ENCODE assay signal across 8 cellular contexts in the genomic region with DNA sequence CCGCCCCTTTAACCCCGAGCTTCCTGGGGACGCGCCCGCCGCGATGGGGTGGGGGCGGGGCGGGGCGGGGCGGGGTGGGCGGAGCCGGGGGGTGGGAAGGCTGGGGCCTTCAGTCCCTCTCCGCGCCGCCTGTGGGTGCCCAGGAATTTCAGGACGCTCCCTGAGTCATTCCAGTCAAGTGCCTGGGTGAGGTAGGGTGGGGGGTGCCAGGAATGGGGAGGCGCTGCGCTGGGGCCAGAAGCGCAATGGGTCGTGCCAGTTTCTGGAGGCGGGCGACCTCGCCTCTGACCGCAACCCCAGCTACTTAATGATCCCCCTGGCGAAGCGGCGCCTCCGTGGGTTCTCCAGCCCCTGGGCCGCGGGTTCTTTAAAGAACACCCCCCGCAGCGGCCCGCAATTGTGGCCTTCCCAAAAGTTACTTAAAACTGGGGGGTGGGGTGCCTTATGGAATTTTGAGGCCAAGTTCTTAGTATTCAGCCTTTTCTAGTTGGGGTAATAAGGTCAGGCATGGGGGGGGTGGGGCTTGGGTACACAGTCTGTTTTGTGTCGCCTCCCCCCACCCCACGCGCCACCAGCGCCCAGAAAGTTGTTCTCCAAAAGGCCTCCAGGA. TPM values are rescaled to one million over a fixed set of nuclear protein-coding genes. Genes with fewer than 3 reads are reported as not detected.
DNase-seq lines count a peak whose midpoint lies in the region; ATAC-seq and TF ChIP-seq lines count a peak whose summit lies in the region.

No MANE protein-coding gene starts in this region.

- peak; percentile 94 for DNase-seq in AG20443 (ENCODE audit: low spot score)
- DNase-seq in GM13977 (ENCODE audit: low spot score) = peak; percentile 71
- DNase-seq in NCI-H524 treated with DMSO at 0.1 percent for 48 hours (lab: John Stamatoyannopoulos, UW) = peak; percentile 58
- no peak for DNase-seq in activated T-helper 2 cell treated with anti-CD3 and anti-CD28 coated beads, Interferon-gamma antibody, Interleukin-2, Interleukin-4, amounts not matched to agents 10 μg/mL and 5 μg/mL and 100 μg/mL, durations not matched to agents 14 hours and 24 hours and 36 hours (ENCODE audit: low spot score)
- no peak for DNase-seq in glutamatergic neuron
- peak; percentile 44 to 70 (median 65) for DNase-seq in ovary
- DNase-seq in endothelial cell (ENCODE audit: low spot score) = no peak

- intact Hi-C loops in activated T-helper 2 cell treated with anti-CD3 and anti-CD28 coated beads, Interferon-gamma antibody, Interleukin-2, Interleukin-4, amounts not matched to agents 10 μg/mL and 5 μg/mL and 100 μg/mL, durations not matched to agents 14 hours and 24 hours and 36 hours (cut with micrococcal nuclease) = loop anchor here (2.0 kb wide), 1 partner anchor 305 kb away; no protein-coding TSS in a partner anchor
- intact Hi-C loops in ovary (cut with DNase I) = loop anchor here in 2 of 4 donors (2.0 to 10.0 kb wide), 6 partner anchors 55 to 497 kb away; a partner anchor contains a TSS

- in situ Hi-C loops in GM13977 (cut with MboI; ENCODE audit: low pct_unique_long_range_greater_than_20kb, low sequenced_read_pairs, unreplicated experiment) = no loop called here

- H3K9me3 ChIP-seq in ovary = no peaks in the 10 kb centered on the region

- peaks cover 3% of the 10 kb centered on the region for H3K36me3 Mint-ChIP-seq in activated T-helper 2 cell treated with anti-CD3 and anti-CD28 coated beads, Interferon-gamma antibody, Interleukin-2, Interleukin-4, amounts not matched to agents 10 μg/mL and 5 μg/mL and 100 μg/mL, durations not matched to agents 14 hours and 24 hours and 36 hours (ENCODE audit: low read depth)
- H3K36me3 Mint-ChIP-seq in glutamatergic neuron (ENCODE audit: unreplicated experiment) (no peaks in the 10 kb centered on the region), endothelial cell (ENCODE audit: low read depth, unreplicated experiment) (no peaks in the 10 kb centered on the region)

- peak overlapping the region; percentile 47 for H3K4me3 ChIP-seq in ovary

- 1 to 5% (median 1%) methylated on average over 13 to 38 of the region's 38 CpGs for WGBS in ovary, 3 donors

- TF ChIP-seq CTCF in GM13977 (IDR thresholded peaks at IDR 0.05; ENCODE audit: extremely low read depth, insufficient read depth, missing control alignments) (no peak), glutamatergic neuron (IDR thresholded peaks at IDR 0.05; ENCODE audit: partially characterized antibody, unreplicated experiment) (no peak), ovary (IDR thresholded peaks at IDR 0.05) (peak in 1 of 3 donors; percentile 5), endothelial cell (IDR thresholded peaks at IDR 0.05; ENCODE audit: unreplicated experiment) (no peak)

- peak overlapping the region in 1 of 2 donors; percentile 14 for H3K27ac ChIP-seq in ovary

- TF ChIP-seq EP300 in ovary (IDR thresholded peaks at IDR 0.05) = no peak

- H3K4me1 Mint-ChIP-seq in activated T-helper 2 cell treated with anti-CD3 and anti-CD28 coated beads, Interferon-gamma antibody, Interleukin-2, Interleukin-4, amounts not matched to agents 10 μg/mL and 5 μg/mL and 100 μg/mL, durations not matched to agents 14 hours and 24 hours and 36 hours (ENCODE audit: low read depth) = peaks cover 35% of the 10 kb centered on the region
- H3K4me1 Mint-ChIP-seq in glutamatergic neuron (ENCODE audit: low read depth, unreplicated experiment) (peaks cover 37% of the 10 kb centered on the region), endothelial cell (ENCODE audit: unreplicated experiment) (peaks cover 13% of the 10 kb centered on the region)

- H3K4me1 ChIP-seq in ovary (ENCODE audit: insufficient read depth) = peaks cover 24% of the 10 kb centered on the region

- no peak for TF ChIP-seq POLR2A in ovary (IDR thresholded peaks at IDR 0.05)

- ATAC-seq in GM21786 (IDR thresholded peaks at IDR 0.05; ENCODE audit: unreplicated experiment) = no peak

- H3K27me3 ChIP-seq in ovary = no peaks in the 10 kb centered on the region

- H3K27me3 Mint-ChIP-seq in activated T-helper 2 cell treated with anti-CD3 and anti-CD28 coated beads, Interferon-gamma antibody, Interleukin-2, Interleukin-4, amounts not matched to agents 10 μg/mL and 5 μg/mL and 100 μg/mL, durations not matched to agents 14 hours and 24 hours and 36 hours (ENCODE audit: low read depth) = peaks cover 1% of the 10 kb centered on the region
- peaks cover 28% of the 10 kb centered on the region for H3K27me3 Mint-ChIP-seq in glutamatergic neuron (ENCODE audit: unreplicated experiment)
- peaks cover 18% of the 10 kb centered on the region for H3K27me3 Mint-ChIP-seq in endothelial cell (ENCODE audit: unreplicated experiment)

- H3K36me3 ChIP-seq in ovary = no peaks in the 10 kb centered on the region

- peak overlapping the region; percentile 60 for H3K27ac Mint-ChIP-seq in activated T-helper 2 cell treated with anti-CD3 and anti-CD28 coated beads, Interferon-gamma antibody, Interleukin-2, Interleukin-4, amounts not matched to agents 10 μg/mL and 5 μg/mL and 100 μg/mL, durations not matched to agents 14 hours and 24 hours and 36 hours
- peak overlapping the region; percentile 62 for H3K27ac Mint-ChIP-seq in glutamatergic neuron (ENCODE audit: unreplicated experiment)
- H3K27ac Mint-ChIP-seq in endothelial cell (ENCODE audit: unreplicated experiment) = no peak overlapping the region

- peak overlapping the region; percentile 72 for H3K4me3 Mint-ChIP-seq in activated T-helper 2 cell treated with anti-CD3 and anti-CD28 coated beads, Interferon-gamma antibody, Interleukin-2, Interleukin-4, amounts not matched to agents 10 μg/mL and 5 μg/mL and 100 μg/mL, durations not matched to agents 14 hours and 24 hours and 36 hours (ENCODE audit: low read depth)
- H3K4me3 Mint-ChIP-seq in glutamatergic neuron (ENCODE audit: unreplicated experiment) (peak overlapping the region; percentile 75), endothelial cell (ENCODE audit: unreplicated experiment) (no peak overlapping the region)

- H3K9me3 Mint-ChIP-seq in activated T-helper 2 cell treated with anti-CD3 and anti-CD28 coated beads, Interferon-gamma antibody, Interleukin-2, Interleukin-4, amounts not matched to agents 10 μg/mL and 5 μg/mL and 100 μg/mL, durations not matched to agents 14 hours and 24 hours and 36 hours = no peaks in the 10 kb centered on the region
- H3K9me3 Mint-ChIP-seq in glutamatergic neuron (ENCODE audit: unreplicated experiment) (peaks cover 36% of the 10 kb centered on the region), endothelial cell (ENCODE audit: unreplicated experiment) (no peaks in the 10 kb centered on the region)

RNA-seq across cellular contexts. Expression of a gene that starts 0.8 kb away (rescaled TPM):
- total RNA-seq in activated T-helper 2 cell treated with anti-CD3 and anti-CD28 coated beads, Interferon-gamma antibody, Interleukin-2, Interleukin-4, amounts not matched to agents 10 μg/mL and 5 μg/mL and 100 μg/mL, durations not matched to agents 14 hours and 24 hours and 36 hours = 37.2 and 39.4 TPM in 2 replicates
- total RNA-seq in glutamatergic neuron (ENCODE audit: unreplicated experiment) (473 TPM), ovary (100 to 1,000 TPM in 4 of 7 donors, 10 to 100 TPM in 3; 37.4 to 212 (median 130) TPM), endothelial cell (ENCODE audit: unreplicated experiment) (23.9 TPM)
- 10 to 100 TPM; 32.9 to 36.1 TPM for polyA plus RNA-seq in ovary

Comparison
In these comparisons a context has a peak if more than half of its experiments do, and no peak if none do; other contexts are left out.
1. DNase-seq: peak in AG20443 (single experiment), GM13977 (single experiment), NCI-H524 treated with DMSO at 0.1 percent for 48 hours (single experiment) and ovary (5 of 5); none in activated T-helper 2 cell treated with anti-CD3 and anti-CD28 coated beads, Interferon-gamma antibody, Interleukin-2, Interleukin-4, amounts not matched to agents 10 μg/mL and 5 μg/mL and 100 μg/mL, durations not matched to agents 14 hours and 24 hours and 36 hours (single experiment), glutamatergic neuron (single experiment) and endothelial cell (single experiment).